Comparison of ENCODE assay signal across 8 cellular contexts in the genomic region with DNA sequence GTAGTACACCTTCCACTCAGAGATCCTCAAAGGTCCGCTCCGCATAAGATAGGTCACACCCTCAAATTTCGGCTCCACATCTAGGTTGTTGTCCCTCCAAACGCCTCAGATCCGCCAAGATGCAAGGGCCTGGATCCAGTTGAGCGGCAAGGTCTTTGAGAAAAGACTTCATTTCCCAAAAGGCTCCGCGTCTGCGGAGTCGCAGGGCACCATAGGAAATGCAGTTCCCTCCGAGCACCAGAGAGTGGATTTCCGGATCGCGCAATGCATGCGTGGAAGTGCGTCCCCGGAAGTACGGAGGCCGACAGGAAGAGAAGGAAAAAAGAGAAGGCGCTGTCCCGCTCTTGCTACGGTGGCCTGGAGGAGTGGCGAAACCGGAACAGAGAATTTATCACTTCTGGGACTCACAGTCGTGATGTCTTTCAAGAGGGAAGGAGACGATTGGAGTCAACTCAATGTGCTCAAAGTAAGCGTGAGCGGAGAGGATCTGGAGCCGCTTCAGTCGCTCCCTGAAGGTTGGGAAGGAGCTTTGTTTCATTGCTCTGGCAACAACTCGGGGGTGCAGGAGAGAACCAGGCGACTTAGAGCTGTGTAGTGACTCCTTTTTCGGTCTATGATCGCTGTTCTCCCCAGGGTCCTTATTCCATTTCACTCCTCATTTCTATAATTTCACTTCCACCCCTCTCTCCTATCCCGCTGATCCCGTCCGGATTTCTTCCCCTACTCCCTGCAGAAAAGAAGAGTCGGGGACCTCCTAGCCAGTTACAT. TPM values are rescaled to one million over a fixed set of nuclear protein-coding genes. Genes with fewer than 3 reads are reported as not detected.
DNase-seq lines count a peak whose midpoint lies in the region; ATAC-seq lines count a peak whose summit lies in the region.

A gene with protein sequence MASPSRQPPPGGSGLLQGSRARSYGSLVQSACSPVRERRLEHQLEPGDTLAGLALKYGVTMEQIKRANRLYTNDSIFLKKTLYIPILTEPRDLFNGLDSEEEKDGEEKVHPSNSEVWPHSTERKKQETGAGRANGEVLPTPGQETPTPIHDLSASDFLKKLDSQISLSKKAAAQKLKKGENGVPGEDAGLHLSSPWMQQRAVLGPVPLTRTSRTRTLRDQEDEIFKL (minus strand): TSS at position 165 of the 768 bp plus-strand sequence. CDS start 644 bp downstream, outside the sequence.
A gene with protein sequence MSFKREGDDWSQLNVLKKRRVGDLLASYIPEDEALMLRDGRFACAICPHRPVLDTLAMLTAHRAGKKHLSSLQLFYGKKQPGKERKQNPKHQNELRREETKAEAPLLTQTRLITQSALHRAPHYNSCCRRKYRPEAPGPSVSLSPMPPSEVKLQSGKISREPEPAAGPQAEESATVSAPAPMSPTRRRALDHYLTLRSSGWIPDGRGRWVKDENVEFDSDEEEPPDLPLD (plus strand): TSS at position 407 of the 768 bp plus-strand sequence. CDS start 9 bp downstream, at position 416.

- peak; percentile 99 for DNase-seq in DMS114 treated with DMSO at 0.1 percent for 48 hours (lab: John Stamatoyannopoulos, UW; ENCODE audit: unreplicated experiment)
- peak; percentile 99 for DNase-seq in OCI-M1 (lab: John Stamatoyannopoulos, UW)
- DNase-seq in activated T-cell treated with anti-CD3 and anti-CD28 coated beads for 48 hours (ENCODE audit: low read depth): peak; percentile 94
- peak; percentile 96 for DNase-seq in epithelial cell of prostate (ENCODE audit: low read depth, low spot score)
- DNase-seq in stimulated activated CD8-positive, alpha-beta memory T cell treated with anti-CD3 and anti-CD28 coated beads, Interleukin-2, amount 100 ng/mL, for 48 hours (ENCODE audit: low read depth in 2 of 2): peak; percentile 82 to 92

- peak within 1 kb of the TSS; percentile 97 to 100 (median 98) for H3K27ac Mint-ChIP-seq in IgD-negative memory B cell

- H3K9me3 ChIP-seq in mononuclear cell (ENCODE audit: low read depth, low read length): no peaks in the 10 kb centered on the region

- peak; percentile 85 for ATAC-seq in GM21529 (IDR thresholded peaks at IDR 0.05; ENCODE audit: unreplicated experiment)

- H3K36me3 Mint-ChIP-seq in IgD-negative memory B cell: peaks cover 11% of the 10 kb centered on the region

- H3K4me3 Mint-ChIP-seq in IgD-negative memory B cell: peak within 1 kb of the TSS; percentile 95 to 99 (median 96)

- peaks cover 1% of the 10 kb centered on the region for H3K27me3 Mint-ChIP-seq in IgD-negative memory B cell

- peak within 1 kb of the TSS; percentile 74 for H3K4me3 ChIP-seq in mononuclear cell (ENCODE audit: low read length)

- peak within 1 kb of the TSS; percentile 85 for H3K27ac ChIP-seq in epithelial cell of prostate

- H3K4me1 ChIP-seq in mononuclear cell (ENCODE audit: insufficient read depth, low read length): peaks cover 32% of the 10 kb centered on the region

- peaks cover 0 to 2% (median 0%) of the 10 kb centered on the region in 3 donors for H3K9me3 Mint-ChIP-seq in IgD-negative memory B cell

- H3K27me3 ChIP-seq in mononuclear cell (ENCODE audit: insufficient read depth, low read length): no peaks in the 10 kb centered on the region

- peaks cover 21 to 27% (median 24%) of the 10 kb centered on the region in 3 donors for H3K4me1 Mint-ChIP-seq in IgD-negative memory B cell

RNA-seq across cellular contexts. Expression of the first gene that starts in this region (rescaled TPM):
- 0.69 TPM for polyA plus RNA-seq in IgD-negative memory B cell
- total RNA-seq in mononuclear cell: 1.3 TPM

RNA-seq across cellular contexts. Expression of the second gene that starts in this region (rescaled TPM):
- polyA plus RNA-seq in IgD-negative memory B cell: 70.1 TPM
- total RNA-seq in mononuclear cell: 41.6 TPM

Comparison
In these comparisons a context has a peak if more than half of its experiments do, and no peak if none do; other contexts are left out.
1. Peak in every context shown above with its lines: DNase-seq, ATAC-seq, H3K4me3 ChIP-seq and H3K27ac ChIP-seq.